23 cellular contexts compared by ENCODE assay signal in genomic region chr20:33729101-33729500, GRCh38.
"Had no signal": no experiment of that assay in that cellular context is flagged by ENCODE, and none has a peak within 500 bp of the region (broad histone marks: within the 10 kb centered on the region; RNA-seq: fewer than 3 reads in every experiment).

No MANE protein-coding gene starts in this region.

- ATAC-seq: left cardiac atrium, lower lobe of right lung had no signal

- H3K27me3 Mint-ChIP-seq: memory B cell had no signal

- H3K27me3 ChIP-seq: dorsolateral prefrontal cortex, hepatocyte, neutrophil, right atrium auricular region, sigmoid colon, stomach, transverse colon had no signal

- H3K9me3 ChIP-seq: left ventricle myocardium inferior, lower lobe of right lung, neutrophil, right atrium auricular region, sigmoid colon, stomach, thoracic aorta, transverse colon had no signal

- DNase-seq: cortex of kidney; dorsolateral prefrontal cortex; effector CD8-positive, alpha-beta T cell; foreskin melanocyte; head of caudate nucleus; kidney; left cardiac atrium; left ventricle myocardium inferior; lower lobe of right lung; midbrain; nephron progenitor cell; sigmoid colon; stimulated activated CD4-positive, alpha-beta T cell treated with anti-CD3 and anti-CD28 coated beads, Interleukin-2, amount 100 ng/mL, for 24 hours; stimulated activated naive CD4-positive, alpha-beta T cell; stomach; substantia nigra; transverse colon had no signal

- H3K27ac Mint-ChIP-seq: memory B cell, nephron progenitor cell had no signal

- H3K9me3 Mint-ChIP-seq: memory B cell had no signal

- H3K36me3 Mint-ChIP-seq: memory B cell had no signal

- H3K79me2 ChIP-seq: hepatocyte had no signal

- H3K4me3 ChIP-seq: dorsolateral prefrontal cortex, hepatocyte, left ventricle myocardium inferior, lower lobe of right lung, right atrium auricular region, sigmoid colon, skin epidermis, stomach, thoracic aorta, transverse colon had no signal

- H2AFZ ChIP-seq: hepatocyte had no signal

- H3K27ac ChIP-seq: dorsolateral prefrontal cortex, hepatocyte, left ventricle myocardium inferior, lower lobe of right lung, neutrophil, right atrium auricular region, sigmoid colon, skin epidermis, stomach, thoracic aorta, transverse colon had no signal

- H3K4me3 Mint-ChIP-seq: memory B cell, nephron progenitor cell had no signal

- H3K4me2 ChIP-seq: hepatocyte had no signal

- H3K36me3 ChIP-seq: left ventricle myocardium inferior, lower lobe of right lung, neutrophil, right atrium auricular region, sigmoid colon, stomach, thoracic aorta, transverse colon had no signal
